ENCODE assay signal across 30 cellular contexts in the genomic region with DNA sequence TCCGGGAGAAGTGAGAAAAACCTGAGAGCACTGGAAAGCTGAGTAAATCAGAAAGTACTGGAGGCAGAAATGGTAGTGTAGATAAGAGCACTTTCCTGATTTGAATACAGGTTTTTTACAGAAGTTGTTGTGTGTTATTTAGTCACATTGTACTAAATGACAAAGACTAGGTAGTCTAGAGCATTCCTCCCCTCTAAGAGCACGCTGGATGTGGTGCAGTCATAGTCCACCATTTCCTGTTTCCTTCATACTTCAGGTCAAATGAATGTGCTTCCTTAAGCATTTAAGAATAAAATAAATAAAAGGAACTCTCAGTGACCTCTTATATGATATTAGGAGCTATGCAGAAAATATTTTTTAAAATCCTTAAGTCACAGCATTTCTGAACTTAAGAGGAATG. TPM values are rescaled to one million over a fixed set of nuclear protein-coding genes. Genes with fewer than 3 reads are reported as not detected.
A peak's percentile ranks its signal among the peaks of the same experiment; 100 is the strongest.
DNase-seq lines count a peak whose midpoint lies in the region; ATAC-seq, FAIRE-seq and TF ChIP-seq lines count a peak whose summit lies in the region.
"Had no signal": no experiment of that assay in that cellular context is flagged by ENCODE, and none has a peak within 500 bp of the region (broad histone marks: within the 10 kb centered on the region; RNA-seq: fewer than 3 reads in every experiment).

No MANE protein-coding gene starts in this region.

- no peak for ATAC-seq in SK-N-SH treated with all-trans-retinoic acid at 6 μM for 48 hours
- no peak for ATAC-seq in HG03571 (IDR thresholded peaks at IDR 0.05; ENCODE audit: unreplicated experiment)
- ATAC-seq: activated T-cell treated with anti-CD3 and anti-CD28 coated beads, Interleukin-2, amount 50 U/mL, for 4 hours; gastroesophageal sphincter; natural killer cell treated with Interleukin-12 subunit alpha and Interleukin-12 subunit beta and Interleukin-15 and Interleukin-18, amount 100 ng/mL, for 72 hours had no signal

- no peaks in the 10 kb centered on the region for H3K9me3 Mint-ChIP-seq in astrocyte (ENCODE audit: unreplicated experiment)
- H3K9me3 Mint-ChIP-seq: activated T-cell treated with anti-CD3 and anti-CD28 coated beads, Interleukin-2, amount 50 U/mL, for 4 hours; CD14-positive monocyte; natural killer cell treated with Interleukin-12 subunit alpha and Interleukin-12 subunit beta and Interleukin-15 and Interleukin-18, amount 100 ng/mL, for 72 hours had no signal

- H4K20me1 ChIP-seq in SK-N-SH (ENCODE audit: insufficient read depth) (no peaks in the 10 kb centered on the region), astrocyte (ENCODE audit: insufficient read depth, low read length) (no peaks in the 10 kb centered on the region)

- no peak overlapping the region for H3K9ac ChIP-seq in SK-N-SH
- no peak overlapping the region for H3K9ac ChIP-seq in astrocyte (ENCODE audit: low read length)

- H3K4me1 Mint-ChIP-seq in astrocyte (ENCODE audit: low read depth, unreplicated experiment): peaks cover 22% of the 10 kb centered on the region
- H3K4me1 Mint-ChIP-seq: CD14-positive monocyte had no signal

- H3K4me3 ChIP-seq in SK-N-SH (ENCODE audit: low read depth in 2 of 2, low read length in 1 of 2) (no peak overlapping the region), astrocyte (ENCODE audit: insufficient read depth, low read depth, low read length) (no peak overlapping the region), fibroblast of pulmonary artery (replicated peaks; ENCODE audit: low read depth, low read length) (no peak overlapping the region)
- H3K4me3 ChIP-seq: ascending aorta, gastroesophageal sphincter, hepatocyte, tibial nerve had no signal

- H3K4me2 ChIP-seq in SK-N-SH: no peak overlapping the region
- H3K4me2 ChIP-seq in astrocyte (ENCODE audit: low read length): no peak overlapping the region
- H3K4me2 ChIP-seq: hepatocyte had no signal

- H3K4me1 ChIP-seq in SK-N-SH (ENCODE audit: control insufficient read depth in 1 of 2, insufficient read depth in 2 of 2, low read depth in 1 of 2, low read length in 1 of 2) (peaks cover 2 to 3% of the 10 kb centered on the region in 2 experiments; a peak in 3 of 4 replicates), astrocyte (ENCODE audit: insufficient read depth, low read length) (peaks cover 11% of the 10 kb centered on the region)

- H3K27me3 ChIP-seq in SK-N-SH (ENCODE audit: insufficient read depth) (no peaks in the 10 kb centered on the region), astrocyte (ENCODE audit: insufficient read depth, low read length) (no peaks in the 10 kb centered on the region)
- H3K27me3 ChIP-seq: ascending aorta, gastroesophageal sphincter, hepatocyte, tibial nerve had no signal

- POLR2A ChIA-PET in SK-N-SH (lab: Yijun Ruan, JAX): no interaction called here

- DNase-seq in SK-N-SH: no peak
- peak; percentile 19 for DNase-seq in astrocyte (ENCODE audit: low read depth)
- DNase-seq in fibroblast of pulmonary artery (ENCODE audit: low read depth): peak; percentile 39
- no peak for DNase-seq in RKO (ENCODE audit: low spot score)
- no peak for DNase-seq in activated CD8-positive, alpha-beta memory T cell treated with anti-CD3 and anti-CD28 coated beads, Interleukin-2, amount 50 U/mL, for 4 hours
- no peak for DNase-seq in activated CD8-positive, alpha-beta memory T cell treated with anti-CD3 and anti-CD28 coated beads for 24 hours
- DNase-seq: activated CD4-positive, alpha-beta T cell treated with anti-CD3 and anti-CD28 coated beads for 4 hours; activated T-cell treated with anti-CD3 and anti-CD28 coated beads, Interleukin-2, amount 50 U/mL, for 4 hours; DMS79; H7; mammary epithelial cell; NCI-H1417; NCI-H2081 treated with DMSO at 0.1 percent for 48 hours; NCI-H345; NCI-H748 treated with DMSO at 0.1 percent for 48 hours; SIG-M5; stimulated activated CD4-positive, alpha-beta T cell treated with anti-CD3 and anti-CD28 coated beads, Interleukin-4, amount 100 ng/mL, for 4 hours; SW 1271; T-helper 9 cell had no signal

- 76% methylated on average over 2 of the region's 2 CpGs for WGBS in SK-N-SH (ENCODE audit: low lambda C conversion rate)

- no peak for FAIRE-seq in astrocyte (lab: Jason Lieb, UNC)
- FAIRE-seq: RCC 7860 had no signal

- no peaks in the 10 kb centered on the region for H3K27me3 Mint-ChIP-seq in astrocyte (ENCODE audit: low read depth, unreplicated experiment)

- H3K36me3 Mint-ChIP-seq in astrocyte (ENCODE audit: low read depth, unreplicated experiment): no peaks in the 10 kb centered on the region
- H3K36me3 Mint-ChIP-seq: CD14-positive monocyte; natural killer cell treated with Interleukin-12 subunit alpha and Interleukin-12 subunit beta and Interleukin-15 and Interleukin-18, amount 100 ng/mL, for 72 hours had no signal

- no peak overlapping the region for H3K27ac Mint-ChIP-seq in astrocyte (ENCODE audit: unreplicated experiment)
- H3K27ac Mint-ChIP-seq: CD14-positive monocyte; natural killer cell treated with Interleukin-12 subunit alpha and Interleukin-12 subunit beta and Interleukin-15 and Interleukin-18, amount 100 ng/mL, for 72 hours had no signal

- peak overlapping the region; percentile 72; the same call in 1 of the 2 replicates for H2AFZ ChIP-seq in SK-N-SH (ENCODE audit: low read depth)
- peak overlapping the region; percentile 31 for H2AFZ ChIP-seq in astrocyte (ENCODE audit: low read depth, low read length)
- H2AFZ ChIP-seq: hepatocyte had no signal

- H3K9me3 ChIP-seq in SK-N-SH: no peaks in the 10 kb centered on the region
- H3K9me3 ChIP-seq in astrocyte (ENCODE audit: insufficient read depth, low read depth, low read length): no peaks in the 10 kb centered on the region
- H3K9me3 ChIP-seq: ascending aorta, gastroesophageal sphincter, tibial nerve had no signal

- H3K4me3 Mint-ChIP-seq in astrocyte (ENCODE audit: unreplicated experiment): no peak overlapping the region
- H3K4me3 Mint-ChIP-seq: activated T-cell treated with anti-CD3 and anti-CD28 coated beads, Interleukin-2, amount 50 U/mL, for 4 hours; CD14-positive monocyte; natural killer cell treated with Interleukin-12 subunit alpha and Interleukin-12 subunit beta and Interleukin-15 and Interleukin-18, amount 100 ng/mL, for 72 hours had no signal

- H3K79me2 ChIP-seq in SK-N-SH (ENCODE audit: insufficient read depth) (no peaks in the 10 kb centered on the region), astrocyte (ENCODE audit: insufficient read depth, low read length) (no peaks in the 10 kb centered on the region)
- H3K79me2 ChIP-seq: hepatocyte had no signal

- no peak for TF ChIP-seq CTCF in SK-N-SH (IDR thresholded peaks at IDR 0.05)
- TF ChIP-seq CTCF in astrocyte (IDR thresholded peaks at IDR 0.05; ENCODE audit: insufficient read depth, low read depth, low read length): no peak
- TF ChIP-seq CTCF in fibroblast of pulmonary artery (IDR thresholded peaks at IDR 0.05; ENCODE audit: low read length, missing control alignments): no peak

- TF ChIP-seq RAD21 in SK-N-SH (IDR thresholded peaks at IDR 0.05; ENCODE audit: low read length): no peak

- H3F3A ChIP-seq in SK-N-SH (replicated peaks; ENCODE audit: insufficient read depth): no peaks in the 10 kb centered on the region

- H3K36me3 ChIP-seq in SK-N-SH (replicated peaks in 1 of 2; ENCODE audit: control insufficient read depth in 1 of 2, insufficient read depth in 2 of 2, low read length in 1 of 2) (no peaks in the 10 kb centered on the region), astrocyte (ENCODE audit: insufficient read depth, low read length) (no peaks in the 10 kb centered on the region)
- H3K36me3 ChIP-seq: tibial nerve had no signal

- no peak overlapping the region for H3K27ac ChIP-seq in SK-N-SH (ENCODE audit: low read depth in 2 of 2, low read length in 1 of 2)
- H3K27ac ChIP-seq in astrocyte (ENCODE audit: low read depth, low read length): no peak overlapping the region
- H3K27ac ChIP-seq: 22Rv1, gastroesophageal sphincter, hepatocyte, tibial nerve, VCaP had no signal

- no peak for TF ChIP-seq EP300 in SK-N-SH (IDR thresholded peaks at IDR 0.05; ENCODE audit: borderline replicate concordance in 1 of 2, low read depth in 1 of 2, low read length in 1 of 2)

- no peaks in the 10 kb centered on the region for H3K9me2 ChIP-seq in SK-N-SH

- CTCF ChIA-PET in SK-N-SH (lab: Yijun Ruan, JAX): no interaction called here

TF ChIP-seq in SK-N-SH, 30 proteins besides CTCF, POLR2A, EP300 and RAD21 (continues in another document):
- TF ChIP-seq GATA2 (CRISPR knock-in tag; IDR thresholded peaks at IDR 0.05) (no peak), RFX5 (IDR thresholded peaks at IDR 0.05; ENCODE audit: low read length) (no peak), MAX (IDR thresholded peaks at IDR 0.05; ENCODE audit: low read depth) (no peak), TAF1 (IDR thresholded peaks at IDR 0.05; ENCODE audit: borderline replicate concordance, low read depth, low read length) (no peak)
- TF ChIP-seq, protein P1, sequence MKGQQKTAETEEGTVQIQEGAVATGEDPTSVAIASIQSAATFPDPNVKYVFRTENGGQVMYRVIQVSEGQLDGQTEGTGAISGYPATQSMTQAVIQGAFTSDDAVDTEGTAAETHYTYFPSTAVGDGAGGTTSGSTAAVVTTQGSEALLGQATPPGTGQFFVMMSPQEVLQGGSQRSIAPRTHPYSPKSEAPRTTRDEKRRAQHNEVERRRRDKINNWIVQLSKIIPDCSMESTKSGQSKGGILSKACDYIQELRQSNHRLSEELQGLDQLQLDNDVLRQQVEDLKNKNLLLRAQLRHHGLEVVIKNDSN (IDR thresholded peaks at IDR 0.05; ENCODE audit: borderline replicate concordance, low read depth): no peak

TF ChIP-seq in SK-N-SH treated with all-trans-retinoic acid at 6 μM for 48 hours, 23 proteins besides CTCF, POLR2A, EP300 and RAD21 (continues in another document):
- no peak for TF ChIP-seq BACH2 (CRISPR knock-in tag; IDR thresholded peaks at IDR 0.05; ENCODE audit: borderline replicate concordance)

RNA-seq across cellular contexts. Expression of gene TMEM30A, which starts 53.2 kb away (rescaled TPM):
- 22.8 and 27.3 TPM in 2 replicates for polyA plus RNA-seq in SK-N-SH (2012; rRNA removed)
- polyA plus RNA-seq in SK-N-SH (2012; cell fraction: cytosol; rRNA removed): 42.4 and 58.3 TPM in 2 replicates
- 10.3 and 19.1 TPM in 2 replicates for polyA plus RNA-seq in SK-N-SH (2012; cell fraction: nucleus; rRNA removed)
- 166 and 171 TPM in 2 replicates for total RNA-seq in astrocyte

Comparison
In these comparisons a context has a peak if more than half of its experiments do, and no peak if none do; other contexts are left out.
1. DNase-seq: peak in astrocyte (single experiment) and fibroblast of pulmonary artery (single experiment); none in SK-N-SH (single experiment), RKO (single experiment), activated CD8-positive, alpha-beta memory T cell treated with anti-CD3 and anti-CD28 coated beads, Interleukin-2, amount 50 U/mL, for 4 hours (single experiment) and activated CD8-positive, alpha-beta memory T cell treated with anti-CD3 and anti-CD28 coated beads for 24 hours (single experiment).